In genomic region chr7:127504715-127505114, GRCh38 we compare ENCODE assay signal across 8 cellular contexts.
DNase-seq lines count a peak whose midpoint lies in the region; ATAC-seq and TF ChIP-seq lines count a peak whose summit lies in the region.

No MANE protein-coding gene starts in this region.

- no peaks in the 10 kb centered on the region for H3K36me3 ChIP-seq in SU-DHL-6 (ENCODE audit: low read length)

- no peak overlapping the region for H3K27ac ChIP-seq in SU-DHL-6 (ENCODE audit: low read depth, low read length)

- peak; percentile 59 for TF ChIP-seq CTCF in AG09309 (IDR thresholded peaks at IDR 0.05; ENCODE audit: control insufficient read depth, insufficient read depth, low read depth, low read length, missing control alignments)
- TF ChIP-seq CTCF in SU-DHL-6 (IDR thresholded peaks at IDR 0.05; ENCODE audit: insufficient read depth, low read length, poor library complexity, severe bottlenecking) = peak; percentile 40
- peak; percentile 59 for TF ChIP-seq CTCF in fibroblast of mammary gland (conservative IDR thresholded peaks at IDR 0.05; ENCODE audit: control insufficient read depth, insufficient read depth, low read depth, low read length)

- no peaks in the 10 kb centered on the region for H3K9me3 ChIP-seq in SU-DHL-6 (ENCODE audit: insufficient read depth, low read length)

- H3K27me3 ChIP-seq in SU-DHL-6 (ENCODE audit: low read length) = no peaks in the 10 kb centered on the region

- no peaks in the 10 kb centered on the region; the same call in 1 of the 2 replicates for H4K20me1 ChIP-seq in SU-DHL-6 (ENCODE audit: low read depth, low read length)

- H3K79me2 ChIP-seq in SU-DHL-6 (ENCODE audit: insufficient read depth, low read length) = no peaks in the 10 kb centered on the region

- no peak overlapping the region for H2AFZ ChIP-seq in SU-DHL-6 (ENCODE audit: low read depth, low read length, severe bottlenecking)

- intact Hi-C loops in posterior vena cava (cut with DNase I) = no loop called here

- no peak overlapping the region for H3K9ac ChIP-seq in SU-DHL-6 (ENCODE audit: low read length)

- peak; percentile 59 for ATAC-seq in GM21360 (IDR thresholded peaks at IDR 0.05; ENCODE audit: unreplicated experiment)

- no peak for DNase-seq in AG09309 (ENCODE audit: low read depth)
- DNase-seq in fibroblast of mammary gland (ENCODE audit: low read depth) = peak; percentile 23
- DNase-seq in stimulated activated CD4-positive, alpha-beta T cell treated with anti-CD3 and anti-CD28 coated beads, Interleukin-4, amount 100 ng/mL, for 4 hours = peak; percentile 2
- DNase-seq in NCI-H524 treated with DMSO at 0.1 percent for 48 hours (lab: John Stamatoyannopoulos, UW) = no peak
- no peak for DNase-seq in cerebellum (ENCODE audit: low spot score)
- DNase-seq in posterior vena cava (ENCODE audit: low spot score) = no peak

- H3F3A ChIP-seq in SU-DHL-6 (ENCODE audit: insufficient read depth) = no peaks in the 10 kb centered on the region

- no peaks in the 10 kb centered on the region for H3K9me2 ChIP-seq in SU-DHL-6 (replicated peaks; ENCODE audit: insufficient read depth, low read length)

- H3K4me3 ChIP-seq in AG09309 (ENCODE audit: control insufficient read depth, low read depth, low read length) (no peak overlapping the region), SU-DHL-6 (ENCODE audit: insufficient read depth, low read length, poor library complexity, severe bottlenecking) (no peak overlapping the region), fibroblast of mammary gland (ENCODE audit: control insufficient read depth, low read depth, low read length) (no peak overlapping the region)

- no peak overlapping the region for H3K4me2 ChIP-seq in SU-DHL-6 (ENCODE audit: low read depth, low read length, poor library complexity, severe bottlenecking)

Comparison
In these comparisons a context has a peak if more than half of its experiments do, and no peak if none do; other contexts are left out.
1. DNase-seq: peak in fibroblast of mammary gland (single experiment) and stimulated activated CD4-positive, alpha-beta T cell treated with anti-CD3 and anti-CD28 coated beads, Interleukin-4, amount 100 ng/mL, for 4 hours (2 of 2); none in AG09309 (single experiment), NCI-H524 treated with DMSO at 0.1 percent for 48 hours (single experiment), cerebellum (single experiment) and posterior vena cava (single experiment).
2. Peak in every context shown above with its lines, with median percentiles within 50 percentile points of each other: CTCF ChIP-seq.